8 cellular contexts compared by ENCODE assay signal in the genomic region with DNA sequence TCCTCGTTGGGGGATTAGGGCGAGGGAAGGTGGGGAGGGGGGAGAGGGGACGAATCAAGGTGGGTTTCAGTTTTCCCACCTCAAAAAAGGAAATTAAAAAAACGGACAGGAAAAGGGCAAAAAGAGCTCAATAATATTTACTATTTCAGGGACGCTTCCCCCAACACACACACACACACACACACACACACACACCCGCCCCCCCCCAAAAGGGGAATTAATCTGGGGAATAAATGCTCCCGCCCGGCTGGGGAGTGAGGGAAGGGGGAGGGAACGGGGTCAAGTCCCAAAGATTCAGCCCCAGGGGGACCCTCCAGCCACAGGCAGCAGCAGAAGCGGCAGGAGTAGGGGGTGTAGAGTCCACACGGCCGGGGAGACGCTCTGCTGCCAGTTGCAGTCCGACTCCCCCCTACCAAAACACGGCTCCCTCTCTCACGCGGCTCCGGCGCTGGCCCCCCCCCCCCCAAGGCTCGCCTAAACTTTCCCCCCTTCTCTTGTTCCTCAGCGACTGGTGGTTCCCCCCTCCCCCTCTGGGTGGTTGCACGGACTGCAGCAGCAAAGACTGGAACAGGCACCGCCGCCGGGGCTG. TPM values are rescaled to one million over a fixed set of nuclear protein-coding genes. Genes with fewer than 3 reads are reported as not detected.
DNase-seq lines count a peak whose midpoint lies in the region; ATAC-seq lines count a peak whose summit lies in the region.

No MANE protein-coding gene starts in this region.

- CTCF ChIA-PET in activated CD8-positive, alpha-beta T cell treated with anti-CD3 and anti-CD28 coated beads, Interleukin-2, amount 10 ng/mL, durations not matched to agents 7 days and 5 days (lab: Charles Lee): interaction anchor here (1.2 to 1.3 kb wide), 2 partner anchors 11 to 656 kb away, joined by 3 read pairs; partner anchors contain the start of gene REL

- peaks cover 6% of the 10 kb centered on the region for H3K27me3 Mint-ChIP-seq in T-helper 2 cell treated with Interferon-gamma antibody and Interleukin-4, amounts not matched to agents 5 μg/mL and 100 μg/mL, for 36 hours (ENCODE audit: low read depth)
- no peaks in the 10 kb centered on the region for H3K27me3 Mint-ChIP-seq in activated CD8-positive, alpha-beta T cell treated with anti-CD3 and anti-CD28 coated beads, Interleukin-2, amount 10 ng/mL, durations not matched to agents 7 days and 5 days (ENCODE audit: low read depth)
- no peaks in the 10 kb centered on the region for H3K27me3 Mint-ChIP-seq in stimulated activated naive B cell treated with anti-CD40 and anti-IgM and Interleukin-4, amounts not matched to agents 10 μg/mL and 1 μg/mL and 100 μg/mL, for 72 hours

- H3K4me3 Mint-ChIP-seq in T-helper 2 cell treated with Interferon-gamma antibody and Interleukin-4, amounts not matched to agents 5 μg/mL and 100 μg/mL, for 36 hours: peak overlapping the region; percentile 94
- peak overlapping the region; percentile 89 for H3K4me3 Mint-ChIP-seq in activated CD8-positive, alpha-beta T cell treated with anti-CD3 and anti-CD28 coated beads, Interleukin-2, amount 10 ng/mL, durations not matched to agents 7 days and 5 days
- peak overlapping the region; percentile 91 to 98 for H3K4me3 Mint-ChIP-seq in stimulated activated naive B cell treated with anti-CD40 and anti-IgM and Interleukin-4, amounts not matched to agents 10 μg/mL and 1 μg/mL and 100 μg/mL, for 72 hours

- H3K36me3 Mint-ChIP-seq in T-helper 2 cell treated with Interferon-gamma antibody and Interleukin-4, amounts not matched to agents 5 μg/mL and 100 μg/mL, for 36 hours (ENCODE audit: low read depth): peaks cover 17% of the 10 kb centered on the region
- H3K36me3 Mint-ChIP-seq in activated CD8-positive, alpha-beta T cell treated with anti-CD3 and anti-CD28 coated beads, Interleukin-2, amount 10 ng/mL, durations not matched to agents 7 days and 5 days (ENCODE audit: low read depth): peaks cover 28% of the 10 kb centered on the region
- H3K36me3 Mint-ChIP-seq in stimulated activated naive B cell treated with anti-CD40 and anti-IgM and Interleukin-4, amounts not matched to agents 10 μg/mL and 1 μg/mL and 100 μg/mL, for 72 hours: peaks cover 11 to 19% of the 10 kb centered on the region in 2 donors

- peaks cover 29% of the 10 kb centered on the region for H3K4me1 Mint-ChIP-seq in T-helper 2 cell treated with Interferon-gamma antibody and Interleukin-4, amounts not matched to agents 5 μg/mL and 100 μg/mL, for 36 hours (ENCODE audit: low read depth)
- H3K4me1 Mint-ChIP-seq in activated CD8-positive, alpha-beta T cell treated with anti-CD3 and anti-CD28 coated beads, Interleukin-2, amount 10 ng/mL, durations not matched to agents 7 days and 5 days (ENCODE audit: low read depth): peaks cover 25% of the 10 kb centered on the region
- peaks cover 10 to 29% of the 10 kb centered on the region in 2 donors for H3K4me1 Mint-ChIP-seq in stimulated activated naive B cell treated with anti-CD40 and anti-IgM and Interleukin-4, amounts not matched to agents 10 μg/mL and 1 μg/mL and 100 μg/mL, for 72 hours

- POLR2A ChIA-PET in activated CD8-positive, alpha-beta T cell treated with anti-CD3 and anti-CD28 coated beads, Interleukin-2, amount 10 ng/mL, durations not matched to agents 7 days and 5 days (lab: Charles Lee): interaction anchor here (0.6 to 3.0 kb wide), 22 partner anchors 9 to 794 kb away, joined by 3 to 22 read pairs (median 4); partner anchors contain the start of genes FAM161A, PEX13, REL and USP34

- no peaks in the 10 kb centered on the region for H3K9me3 Mint-ChIP-seq in T-helper 2 cell treated with Interferon-gamma antibody and Interleukin-4, amounts not matched to agents 5 μg/mL and 100 μg/mL, for 36 hours
- no peaks in the 10 kb centered on the region for H3K9me3 Mint-ChIP-seq in activated CD8-positive, alpha-beta T cell treated with anti-CD3 and anti-CD28 coated beads, Interleukin-2, amount 10 ng/mL, durations not matched to agents 7 days and 5 days (ENCODE audit: insufficient read depth)
- no peaks in the 10 kb centered on the region for H3K9me3 Mint-ChIP-seq in stimulated activated naive B cell treated with anti-CD40 and anti-IgM and Interleukin-4, amounts not matched to agents 10 μg/mL and 1 μg/mL and 100 μg/mL, for 72 hours

- DNase-seq in T-helper 2 cell treated with Interferon-gamma antibody and Interleukin-4, amounts not matched to agents 5 μg/mL and 100 μg/mL, for 36 hours (ENCODE audit: low spot score): no peak
- DNase-seq in T-helper 2 cell (no peak), iPS-NIHi7 (ENCODE audit: extremely low spot score) (peak; percentile 8)
- no peak for DNase-seq in activated CD8-positive, alpha-beta T cell treated with anti-CD3 and anti-CD28 coated beads, Interleukin-2, amount 10 ng/mL, durations not matched to agents 7 days and 5 days
- no peak for DNase-seq in stimulated activated naive B cell treated with anti-CD40 and anti-IgM and Interleukin-4, amounts not matched to agents 10 μg/mL and 1 μg/mL and 100 μg/mL, for 72 hours

- peak overlapping the region; percentile 100 for H3K27ac Mint-ChIP-seq in T-helper 2 cell treated with Interferon-gamma antibody and Interleukin-4, amounts not matched to agents 5 μg/mL and 100 μg/mL, for 36 hours
- H3K27ac Mint-ChIP-seq in activated CD8-positive, alpha-beta T cell treated with anti-CD3 and anti-CD28 coated beads, Interleukin-2, amount 10 ng/mL, durations not matched to agents 7 days and 5 days: peak overlapping the region; percentile 94
- peak overlapping the region; percentile 100 for H3K27ac Mint-ChIP-seq in stimulated activated naive B cell treated with anti-CD40 and anti-IgM and Interleukin-4, amounts not matched to agents 10 μg/mL and 1 μg/mL and 100 μg/mL, for 72 hours

- ATAC-seq in activated CD8-positive, alpha-beta T cell treated with anti-CD3 and anti-CD28 coated beads, Interleukin-2, amount 10 ng/mL, durations not matched to agents 7 days and 5 days: no peak
- ATAC-seq in stimulated activated naive B cell treated with anti-CD40 and anti-IgM and Interleukin-4, amounts not matched to agents 10 μg/mL and 1 μg/mL and 100 μg/mL, for 72 hours (replicated peaks): no peak
- no peak for ATAC-seq in GM18867 (IDR thresholded peaks at IDR 0.05; ENCODE audit: unreplicated experiment)
- no peak for ATAC-seq in HG03045 (IDR thresholded peaks at IDR 0.05; ENCODE audit: unreplicated experiment)
- ATAC-seq in esophagus mucosa: no peak

RNA-seq across cellular contexts. Expression of gene XPO1, which starts 0.5 kb away (rescaled TPM):
- total RNA-seq in activated CD8-positive, alpha-beta T cell treated with anti-CD3 and anti-CD28 coated beads, Interleukin-2, amount 10 ng/mL, durations not matched to agents 7 days and 5 days: 100 to 1,000 TPM; 208 to 226 TPM
- total RNA-seq in esophagus mucosa: 77.7 TPM
